In the genomic region with DNA sequence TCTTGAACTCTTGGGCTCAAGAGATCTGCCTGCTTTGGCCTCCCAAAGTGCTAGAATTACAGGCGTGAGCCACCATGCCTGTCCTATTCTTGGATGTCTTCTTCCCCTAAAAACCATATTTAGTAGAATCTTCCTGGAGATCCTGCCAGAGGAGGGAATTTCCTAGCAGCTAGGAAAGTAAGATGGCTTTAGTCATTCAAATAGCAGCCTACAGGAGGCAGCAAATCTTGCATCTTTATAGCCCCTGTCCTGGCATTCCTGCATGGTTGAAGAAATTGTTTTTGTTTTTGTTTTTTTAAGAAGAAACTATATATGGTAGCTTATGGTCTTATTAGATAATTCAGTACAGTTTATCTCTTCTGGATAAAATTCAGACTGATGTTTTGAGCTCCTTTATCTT, we compare ENCODE assay signal across 8 cellular contexts.
A peak's percentile ranks its signal among the peaks of the same experiment; 100 is the strongest.
DNase-seq lines count a peak whose midpoint lies in the region; ATAC-seq, FAIRE-seq and TF ChIP-seq lines count a peak whose summit lies in the region.
"Not testable (repeated sequence)": the region's sequence is repeated elsewhere in the genome, so short reads cannot be mapped to it uniquely, and the experiment has no call there.

No MANE protein-coding gene starts in this region.

- not testable (repeated sequence) for TF ChIP-seq POLR2A in K562 (conservative IDR thresholded peaks at IDR 0.05)

- TF ChIP-seq CTCF in MM.1S (IDR thresholded peaks at IDR 0.05; ENCODE audit: low read length) (peak; percentile 13; the same call in 1 of the 2 replicates), SK-N-SH (IDR thresholded peaks at IDR 0.05) (peak; percentile 43), K562 (IDR thresholded peaks at IDR 0.05 in 2 of 3, conservative IDR thresholded peaks at IDR 0.05 in 1 of 3; ENCODE audit: insufficient read depth in 2 of 3, low read depth in 1 of 3, low read length in 3 of 3) (peak in 2 of 3 experiments; percentile 33 to 42; a peak in 2 of 6 replicates), fibroblast of pulmonary artery (IDR thresholded peaks at IDR 0.05; ENCODE audit: low read length, missing control alignments) (peak; percentile 50)

- H4K20me1 ChIP-seq in MM.1S (ENCODE audit: insufficient read depth, low read length); SK-N-SH (ENCODE audit: insufficient read depth); K562 (replicated peaks; ENCODE audit: control insufficient read depth, insufficient read depth, low read length): not testable (repeated sequence)

- H3K9me3 ChIP-seq in MM.1S (replicated peaks; ENCODE audit: insufficient read depth, low read length); SK-N-SH; K562 (replicated peaks; ENCODE audit: control insufficient read depth, insufficient read depth, low read depth, low read length): not testable (repeated sequence)

- not testable (repeated sequence) for TF ChIP-seq EP300 in SK-N-SH (IDR thresholded peaks at IDR 0.05; ENCODE audit: borderline replicate concordance in 1 of 2, low read depth in 1 of 2, low read length in 1 of 2); K562 (IDR thresholded peaks at IDR 0.05; ENCODE audit: low read length)

- not testable (repeated sequence) for H3K9ac ChIP-seq in MM.1S (ENCODE audit: low read length); SK-N-SH; K562 (ENCODE audit: insufficient read depth in 1 of 2, low read depth in 2 of 2, low read length in 2 of 2)

- intact Hi-C loops in K562 (cut with micrococcal nuclease), result not testable (repeated sequence)

- not testable (repeated sequence) for H3K4me2 ChIP-seq in MM.1S (ENCODE audit: low read depth, low read length); SK-N-SH; K562 (ENCODE audit: insufficient read depth, low read length)

- H3K4me3 ChIP-seq in H7 (ENCODE audit: insufficient read depth, low read depth, low read length); MM.1S (ENCODE audit: low read length); SK-N-SH (ENCODE audit: low read depth in 2 of 2, low read length in 1 of 2); K562; fibroblast of pulmonary artery (replicated peaks; ENCODE audit: low read depth, low read length): not testable (repeated sequence)

- H3K9me1 ChIP-seq in K562 (ENCODE audit: control insufficient read depth, insufficient read depth, low read length), result not testable (repeated sequence)

- in situ Hi-C loops in ACHN (cut with HindIII; ENCODE audit: low pct_ligation_motif_present, low pct_unique_long_range_greater_than_20kb, low sequenced_read_pairs), result not testable (repeated sequence)
- in situ Hi-C loops in K562 (cut with MboI), result loop anchor here (25.0 kb wide), 1 partner anchor 412 kb away; no protein-coding TSS in a partner anchor

- H3K27me3 ChIP-seq in H7 (ENCODE audit: control insufficient read depth, insufficient read depth, low read length); MM.1S (replicated peaks; ENCODE audit: insufficient read depth, low read length); SK-N-SH (ENCODE audit: insufficient read depth); K562 (ENCODE audit: control insufficient read depth in 2 of 2, insufficient read depth in 2 of 2, low read length in 2 of 2): not testable (repeated sequence)

- CTCF ChIA-PET in SK-N-SH (lab: Yijun Ruan, JAX), result interaction anchor here (0.8 kb wide), 1 partner anchor 76 kb away, joined by 4 read pairs; no protein-coding TSS in a partner anchor
- CTCF ChIA-PET in K562 (lab: Yijun Ruan, JAX; ENCODE audit: low intra/inter-chr PET ratio), result not testable (repeated sequence)

- not testable (repeated sequence) for H3K79me2 ChIP-seq in MM.1S (ENCODE audit: low read length); SK-N-SH (ENCODE audit: insufficient read depth); K562 (ENCODE audit: control insufficient read depth, insufficient read depth, low read length)

- not testable (repeated sequence) for H3K4me1 ChIP-seq in MM.1S (ENCODE audit: low read length); SK-N-SH (ENCODE audit: control insufficient read depth in 1 of 2, insufficient read depth in 2 of 2, low read depth in 1 of 2, low read length in 1 of 2); K562 (replicated peaks in 1 of 2; ENCODE audit: control insufficient read depth in 2 of 2, insufficient read depth in 2 of 2, low read length in 2 of 2)

- FAIRE-seq in K562 (lab: Jason Lieb, UNC), result not testable (repeated sequence)

- WGBS in SK-N-SH (ENCODE audit: low lambda C conversion rate), result 60% methylated on average over 1 of the region's 1 CpG
- WGBS in K562 (ENCODE audit: insufficient coverage, low coverage, missing lambda C conversion rate), result 0% methylated on average over 1 of the region's 1 CpG

- H3K27ac ChIP-seq in MM.1S (ENCODE audit: low read length); SK-N-SH (ENCODE audit: low read depth in 2 of 2, low read length in 1 of 2); K562 (ENCODE audit: extremely low read depth, low read depth, low read length): not testable (repeated sequence)

- DNase-seq in ACHN (peak; percentile 29), EL (peak; percentile 23), H7 (peak; percentile 58), SK-N-SH (peak; percentile 4), K562 (ENCODE audit: extremely low read depth in 1 of 4, low spot score in 3 of 4) (peak in 1 of 4 experiments; percentile 7), fibroblast of pulmonary artery (ENCODE audit: low read depth) (peak; percentile 44), myocyte (ENCODE audit: low read depth) (peak; percentile 3)
- DNase-seq in MM.1S, result not testable (repeated sequence)

- H3F3A ChIP-seq in MM.1S (ENCODE audit: insufficient read depth, low read length); SK-N-SH (replicated peaks; ENCODE audit: insufficient read depth): not testable (repeated sequence)

- BruUV-seq in K562 (replicated peaks; lab: Mats Ljungman, UMichigan), result not testable (repeated sequence)

- TF ChIP-seq RAD21 in SK-N-SH (IDR thresholded peaks at IDR 0.05; ENCODE audit: low read length), result peak; percentile 36
- TF ChIP-seq RAD21 in K562 (CRISPR knock-in tag; conservative IDR thresholded peaks at IDR 0.05 in 1 of 2, IDR thresholded peaks at IDR 0.05 in 1 of 2), result peak in 1 of 2 experiments; percentile 35; a peak in 2 of 4 replicates

- POLR2A ChIA-PET in SK-N-SH (lab: Yijun Ruan, JAX); K562 (lab: Yijun Ruan, JAX): not testable (repeated sequence)

- ATAC-seq in K562, result not testable (repeated sequence)

- H2AFZ ChIP-seq in MM.1S (ENCODE audit: low read length); SK-N-SH (ENCODE audit: low read depth); K562 (ENCODE audit: low read depth, low read length): not testable (repeated sequence)

- H3K36me3 ChIP-seq in H7 (replicated peaks; ENCODE audit: control insufficient read depth, insufficient read depth, low read length); MM.1S (replicated peaks; ENCODE audit: insufficient read depth, low read length); SK-N-SH (replicated peaks in 1 of 2; ENCODE audit: control insufficient read depth in 1 of 2, insufficient read depth in 2 of 2, low read length in 1 of 2); K562 (ENCODE audit: control insufficient read depth, insufficient read depth, low read length): not testable (repeated sequence)

- not testable (repeated sequence) for H3K9me2 ChIP-seq in MM.1S (replicated peaks; ENCODE audit: insufficient read depth, low read length); SK-N-SH
